In genomic region chr11:128502736-128503135, GRCh38 we compare ENCODE assay signal across 9 cellular contexts.
DNase-seq lines count a peak whose midpoint lies in the region; TF ChIP-seq lines count a peak whose summit lies in the region.
"Had no signal": no experiment of that assay in that cellular context is flagged by ENCODE, and none has a peak within 500 bp of the region (broad histone marks: within the 10 kb centered on the region; RNA-seq: fewer than 3 reads in every experiment).

No MANE protein-coding gene starts in this region.

- no peak overlapping the region for H3K27ac ChIP-seq in WERI-Rb-1
- H3K27ac ChIP-seq in spleen, result peak overlapping the region in 7 of 8 donors; percentile 60 to 99 (median 95)

- H3K27ac Mint-ChIP-seq in T-helper 2 cell treated with Interferon-gamma antibody and Interleukin-4, amounts not matched to agents 5 μg/mL and 100 μg/mL, for 36 hours, result peak overlapping the region; percentile 93
- H3K27ac Mint-ChIP-seq in CD14-positive monocyte, result peak overlapping the region in 2 of 7 donors; percentile 26 to 57

- 29 to 58% (median 49%) methylated on average over 4 of the region's 4 CpGs for WGBS in spleen, 5 donors

- H3K4me3 Mint-ChIP-seq in T-helper 2 cell treated with Interferon-gamma antibody and Interleukin-4, amounts not matched to agents 5 μg/mL and 100 μg/mL, for 36 hours, result peak overlapping the region; percentile 98
- no peak overlapping the region for H3K4me3 Mint-ChIP-seq in CD14-positive monocyte

- H3K9me3 Mint-ChIP-seq in T-helper 2 cell treated with Interferon-gamma antibody and Interleukin-4, amounts not matched to agents 5 μg/mL and 100 μg/mL, for 36 hours, result no peaks in the 10 kb centered on the region
- peaks cover 0 to 8% (median 2%) of the 10 kb centered on the region in 7 donors for H3K9me3 Mint-ChIP-seq in CD14-positive monocyte

- H3K27me3 ChIP-seq in WERI-Rb-1 (ENCODE audit: insufficient read depth, low read depth, severe bottlenecking) (no peaks in the 10 kb centered on the region), spleen (replicated peaks in 1 of 7) (no peaks in the 10 kb centered on the region)

- peaks cover 97 to 100% (median 100%) of the 10 kb centered on the region in 6 donors for H3K4me1 ChIP-seq in spleen

- no peak for DNase-seq in T-helper 2 cell treated with Interferon-gamma antibody and Interleukin-4, amounts not matched to agents 5 μg/mL and 100 μg/mL, for 36 hours (ENCODE audit: low spot score)
- no peak for DNase-seq in T-helper 2 cell
- DNase-seq in WERI-Rb-1, result peak; percentile 23
- DNase-seq in fibroblast of pulmonary artery (ENCODE audit: low read depth), result peak; percentile 94
- DNase-seq in spleen, result no peak
- no peak for DNase-seq in CD14-positive monocyte (ENCODE audit: low spot score)
- DNase-seq in stimulated activated CD4-positive, alpha-beta T cell treated with anti-CD3 and anti-CD28 coated beads, Interleukin-4, amount 100 ng/mL, for 24 hours, result no peak
- DNase-seq in head of caudate nucleus, result no peak
- DNase-seq: T-helper 9 cell had no signal

- TF ChIP-seq CTCF in WERI-Rb-1 (IDR thresholded peaks at IDR 0.05; ENCODE audit: low read depth, low read length), result no peak
- TF ChIP-seq CTCF in fibroblast of pulmonary artery (IDR thresholded peaks at IDR 0.05; ENCODE audit: low read length, missing control alignments), result no peak
- no peak for TF ChIP-seq CTCF in spleen (IDR thresholded peaks at IDR 0.05 in 8 of 11, conservative IDR thresholded peaks at IDR 0.05 in 3 of 11)
- TF ChIP-seq CTCF in CD14-positive monocyte (IDR thresholded peaks at IDR 0.05), result no peak

- H3K27me3 Mint-ChIP-seq in T-helper 2 cell treated with Interferon-gamma antibody and Interleukin-4, amounts not matched to agents 5 μg/mL and 100 μg/mL, for 36 hours (ENCODE audit: low read depth), result no peaks in the 10 kb centered on the region
- H3K27me3 Mint-ChIP-seq in CD14-positive monocyte (ENCODE audit: low read depth in 3 of 3), result peaks cover 15 to 17% (median 16%) of the 10 kb centered on the region in 3 donors

- H3K36me3 ChIP-seq in WERI-Rb-1 (no peaks in the 10 kb centered on the region), spleen (peaks cover 0 to 79% (median 14%) of the 10 kb centered on the region in 6 donors)

- H3K36me3 Mint-ChIP-seq in T-helper 2 cell treated with Interferon-gamma antibody and Interleukin-4, amounts not matched to agents 5 μg/mL and 100 μg/mL, for 36 hours (ENCODE audit: low read depth), result peaks cover 73% of the 10 kb centered on the region
- peaks cover 0 to 10% of the 10 kb centered on the region in 2 donors for H3K36me3 Mint-ChIP-seq in CD14-positive monocyte

- intact Hi-C loops in spleen (cut with DNase I; ENCODE audit: low total_unique reads) (no loop called here), CD14-positive monocyte (cut with micrococcal nuclease) (no loop called here), head of caudate nucleus (cut with DNase I) (loop anchor here (10.0 kb wide), 1 partner anchor 52 kb away; no protein-coding TSS in a partner anchor)

- H3K9me3 ChIP-seq in WERI-Rb-1 (ENCODE audit: severe bottlenecking) (no peaks in the 10 kb centered on the region), spleen (no peaks in the 10 kb centered on the region)

- no peak overlapping the region for H3K4me3 ChIP-seq in WERI-Rb-1 (ENCODE audit: low read depth, low read length)
- H3K4me3 ChIP-seq in fibroblast of pulmonary artery (replicated peaks; ENCODE audit: low read depth, low read length), result no peak overlapping the region
- H3K4me3 ChIP-seq in spleen, result peak overlapping the region in 1 of 8 donors; percentile 73

- TF ChIP-seq POLR2A in spleen (IDR thresholded peaks at IDR 0.05), result no peak

- H3K4me1 Mint-ChIP-seq in T-helper 2 cell treated with Interferon-gamma antibody and Interleukin-4, amounts not matched to agents 5 μg/mL and 100 μg/mL, for 36 hours (ENCODE audit: low read depth), result peaks cover 92% of the 10 kb centered on the region
- peaks cover 34% of the 10 kb centered on the region for H3K4me1 Mint-ChIP-seq in CD14-positive monocyte

Comparison
In these comparisons a context has a peak if more than half of its experiments do, and no peak if none do; other contexts are left out.
1. DNase-seq: peak in WERI-Rb-1 (single experiment) and fibroblast of pulmonary artery (single experiment); none in T-helper 2 cell treated with Interferon-gamma antibody and Interleukin-4, amounts not matched to agents 5 μg/mL and 100 μg/mL, for 36 hours (single experiment), T-helper 2 cell (0 of 5), spleen (single experiment), CD14-positive monocyte (single experiment), stimulated activated CD4-positive, alpha-beta T cell treated with anti-CD3 and anti-CD28 coated beads, Interleukin-4, amount 100 ng/mL, for 24 hours (single experiment) and head of caudate nucleus (0 of 42).